ENCODE assay signal across 10 cellular contexts in the genomic region with DNA sequence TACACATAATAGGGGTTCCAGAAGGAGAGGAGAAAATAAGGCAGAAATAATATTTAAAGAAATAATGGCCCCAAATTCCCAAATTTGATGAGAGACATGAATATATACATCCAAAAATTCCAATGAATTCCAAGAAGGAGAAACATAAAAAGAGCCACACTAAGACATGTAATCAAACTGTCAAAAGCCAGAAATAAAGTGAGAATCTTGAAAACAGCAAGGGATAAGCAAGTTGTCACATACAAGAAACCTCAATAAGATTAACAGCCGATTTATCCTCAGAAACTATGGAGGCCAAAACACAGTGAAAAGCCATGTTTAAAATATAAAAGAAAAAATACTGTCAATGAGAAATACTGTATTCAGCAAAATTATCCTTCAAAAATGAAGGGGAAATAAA. TPM values are rescaled to one million over a fixed set of nuclear protein-coding genes. Genes with fewer than 3 reads are reported as not detected.
"Had no signal": no experiment of that assay in that cellular context is flagged by ENCODE, and none has a peak within 500 bp of the region (broad histone marks: within the 10 kb centered on the region; RNA-seq: fewer than 3 reads in every experiment).

No MANE protein-coding gene starts in this region.

- H3K4me3 ChIP-seq: dorsolateral prefrontal cortex, pancreas, stomach had no signal

- H3K9me3 ChIP-seq: pancreas had no signal

- H3K36me3 ChIP-seq: pancreas had no signal

- H3K4me1 ChIP-seq: pancreas, stomach had no signal

- H3K27ac ChIP-seq: dorsolateral prefrontal cortex, pancreas, stomach had no signal

- H3K27me3 ChIP-seq: dorsolateral prefrontal cortex, pancreas, stomach had no signal

- DNase-seq: activated naive CD4-positive, alpha-beta T cell treated with anti-CD3 and anti-CD28 coated beads, Interleukin-2, amount 10 ng/mL, durations not matched to agents 7 days and 5 days; dorsolateral prefrontal cortex; islet precursor cell; naive B cell; pancreas; stimulated activated CD4-positive, alpha-beta T cell treated with anti-CD3 and anti-CD28 coated beads, Interleukin-1b, Interleukin-23, amount 100 ng/mL, for 48 hours; stomach had no signal

RNA-seq across cellular contexts. Expression of gene CATSPER3, which starts 14.5 kb away (rescaled TPM):
- total RNA-seq: stomach, urinary bladder had no signal

RNA-seq across cellular contexts. Expression of gene PITX1, which starts 51.8 kb away (rescaled TPM):
- total RNA-seq: lung microvascular endothelial cell, mononuclear cell had no signal
